Comparison of ENCODE assay signal across 22 cellular contexts in genomic region chr1:30472526-30472925, GRCh38.
"Had no signal": no experiment of that assay in that cellular context is flagged by ENCODE, and none has a peak within 500 bp of the region (broad histone marks: within the 10 kb centered on the region; RNA-seq: fewer than 3 reads in every experiment).

No MANE protein-coding gene starts in this region.

- H3K36me3 Mint-ChIP-seq: activated naive CD4-positive, alpha-beta T cell treated with anti-CD3 and anti-CD28 coated beads, Interleukin-2, amount 50 U/mL, for 72 hours; memory B cell; neural progenitor cell had no signal

- DNase-seq: activated B cell treated with CpG ODN at 0.5 μM for 24 hours; activated CD4-positive, alpha-beta T cell treated with anti-CD3 and anti-CD28 coated beads for 36 hours; activated CD4-positive, alpha-beta T cell treated with anti-CD3 and anti-CD28 coated beads, Interleukin-2, amount 50 U/mL, for 48 hours; activated CD8-positive, alpha-beta memory T cell treated with anti-CD3 and anti-CD28 coated beads, Interleukin-2, amount 50 U/mL, for 48 hours; effector memory CD4-positive, alpha-beta T cell; foreskin melanocyte; glutamatergic neuron; hippocampal formation; mucosa of descending colon; stimulated activated CD4-positive, alpha-beta T cell treated with anti-CD3 and anti-CD28 coated beads, Interleukin-4, amount 100 ng/mL, for 1 hour; stimulated activated naive CD4-positive, alpha-beta T cell; SW 1271; T-helper 17 cell had no signal

- H3K9ac ChIP-seq: neural progenitor cell had no signal

- H3K27me3 Mint-ChIP-seq: central memory CD8-positive, alpha-beta T cell had no signal

- H2AFZ ChIP-seq: neural progenitor cell had no signal

- H3K4me3 ChIP-seq: mucosa of descending colon, neural progenitor cell, prostate gland, right lobe of liver, upper lobe of right lung had no signal

- ATAC-seq: activated CD4-positive, alpha-beta T cell treated with anti-CD3 and anti-CD28 coated beads for 36 hours; activated naive CD4-positive, alpha-beta T cell treated with anti-CD3 and anti-CD28 coated beads, Interleukin-2, amount 50 U/mL, for 72 hours; esophagus mucosa; mucosa of descending colon; T-helper 17 cell; upper lobe of right lung had no signal

- H3K9me3 ChIP-seq: mucosa of descending colon, prostate gland, right lobe of liver, upper lobe of right lung had no signal

- H3K27ac Mint-ChIP-seq: activated B cell treated with CpG ODN at 0.5 μM for 24 hours; activated CD4-positive, alpha-beta T cell treated with anti-CD3 and anti-CD28 coated beads for 36 hours; activated naive CD4-positive, alpha-beta T cell treated with anti-CD3 and anti-CD28 coated beads, Interleukin-2, amount 50 U/mL, for 72 hours; activated T-helper 1 cell treated with anti-CD3 and anti-CD28 coated beads, Interleukin-12 subunit alpha, Interleukin-12 subunit beta, Interleukin-2, Interleukin-4 antibody, amounts not matched to agents 30 ng/mL and 10 ng/mL and 1 ng/mL, durations not matched to agents 14 hours and 24 hours and 36 hours; memory B cell; neural progenitor cell; T-helper 17 cell had no signal

- H3K36me3 ChIP-seq: neural progenitor cell, prostate gland, right lobe of liver, upper lobe of right lung had no signal

- H3K4me3 Mint-ChIP-seq: activated B cell treated with CpG ODN at 0.5 μM for 24 hours; activated CD4-positive, alpha-beta T cell treated with anti-CD3 and anti-CD28 coated beads for 36 hours; activated T-helper 1 cell treated with anti-CD3 and anti-CD28 coated beads, Interleukin-12 subunit alpha, Interleukin-12 subunit beta, Interleukin-2, Interleukin-4 antibody, amounts not matched to agents 30 ng/mL and 10 ng/mL and 1 ng/mL, durations not matched to agents 14 hours and 24 hours and 36 hours; central memory CD8-positive, alpha-beta T cell; memory B cell; neural progenitor cell; T-helper 17 cell had no signal

- H3K9me3 Mint-ChIP-seq: activated B cell treated with CpG ODN at 0.5 μM for 24 hours; activated naive CD4-positive, alpha-beta T cell treated with anti-CD3 and anti-CD28 coated beads, Interleukin-2, amount 50 U/mL, for 72 hours; activated T-helper 1 cell treated with anti-CD3 and anti-CD28 coated beads, Interleukin-12 subunit alpha, Interleukin-12 subunit beta, Interleukin-2, Interleukin-4 antibody, amounts not matched to agents 30 ng/mL and 10 ng/mL and 1 ng/mL, durations not matched to agents 14 hours and 24 hours and 36 hours; central memory CD8-positive, alpha-beta T cell; memory B cell; neural progenitor cell had no signal

- H3K27ac ChIP-seq: neural progenitor cell, prostate gland, right lobe of liver, upper lobe of right lung had no signal

- H3K27me3 ChIP-seq: neural progenitor cell, right lobe of liver, upper lobe of right lung had no signal

- H3K4me1 ChIP-seq: neural progenitor cell, prostate gland, right lobe of liver, upper lobe of right lung had no signal

- H3K4me2 ChIP-seq: neural progenitor cell had no signal

- H3K4me1 Mint-ChIP-seq: activated B cell treated with CpG ODN at 0.5 μM for 24 hours; activated CD4-positive, alpha-beta T cell treated with anti-CD3 and anti-CD28 coated beads for 36 hours; central memory CD8-positive, alpha-beta T cell; memory B cell; neural progenitor cell had no signal
